18 cellular contexts compared by ENCODE assay signal in the genomic region with DNA sequence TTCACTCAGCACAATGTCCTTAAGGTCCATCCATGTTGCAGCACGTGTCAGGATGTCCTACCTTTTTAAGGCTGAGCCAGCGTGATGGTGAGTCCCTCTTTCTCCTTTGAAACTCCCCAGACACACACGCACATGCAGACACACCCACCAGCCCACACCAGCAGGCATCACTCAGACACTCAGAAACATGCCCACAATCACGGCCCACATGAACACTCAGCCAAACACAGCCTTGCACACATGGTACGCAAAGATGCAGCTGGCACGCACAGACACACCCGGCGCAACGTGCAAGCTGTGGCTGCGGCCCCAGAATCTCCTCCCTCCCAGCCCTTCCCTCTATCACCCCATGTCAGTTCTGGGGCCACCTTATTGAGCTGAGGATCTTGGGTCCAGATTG. TPM values are rescaled to one million over a fixed set of nuclear protein-coding genes. Genes with fewer than 3 reads are reported as not detected.
DNase-seq lines count a peak whose midpoint lies in the region; ATAC-seq and TF ChIP-seq lines count a peak whose summit lies in the region.
"Had no signal": no experiment of that assay in that cellular context is flagged by ENCODE, and none has a peak within 500 bp of the region (broad histone marks: within the 10 kb centered on the region; RNA-seq: fewer than 3 reads in every experiment).

No MANE protein-coding gene starts in this region.

- WGBS in esophagus squamous epithelium, 2 donors, result 81 to 91% methylated on average over 9 to 10 of the region's 10 CpGs

- DNase-seq in HFFc6, result no peak
- DNase-seq in WTC11 (ENCODE audit: low spot score), result no peak
- no peak for DNase-seq in glutamatergic neuron
- DNase-seq in HCEC 1CT, result no peak
- DNase-seq in H7, result no peak
- DNase-seq in esophagus squamous epithelium (lab: John Stamatoyannopoulos, UW), result no peak
- DNase-seq in NCI-H2196 treated with DMSO at 0.1 percent for 48 hours (lab: John Stamatoyannopoulos, UW; ENCODE audit: unreplicated experiment), result no peak
- DNase-seq: CD8-positive, alpha-beta memory T cell; DMS79; GOT3; NCI-H187; NCI-H446; NK-92 treated with Interleukin-12 subunit alpha and Interleukin-12 subunit beta, amount 100 ng/mL, for 24 hours; OCI-M1; RPMI8226 had no signal

- no peaks in the 10 kb centered on the region; the same call in 1 of the 2 replicates for H3K36me3 ChIP-seq in H7 (replicated peaks; ENCODE audit: control insufficient read depth, insufficient read depth, low read length)
- peaks cover 0 to 7% (median 0%) of the 10 kb centered on the region in 3 donors for H3K36me3 ChIP-seq in esophagus squamous epithelium

- H3K4me1 ChIP-seq in esophagus squamous epithelium, result peaks cover 0 to 13% (median 3%) of the 10 kb centered on the region in 3 donors

- intact Hi-C loops in esophagus squamous epithelium (cut with DNase I), result no loop called here

- no peak for TF ChIP-seq POLR2A in esophagus squamous epithelium (IDR thresholded peaks at IDR 0.05)

- H3K27ac Mint-ChIP-seq in HFFc6, result peak overlapping the region; percentile 52
- H3K27ac Mint-ChIP-seq in WTC11, result peak overlapping the region; percentile 54; the same call in 1 of the 2 replicates
- peak overlapping the region; percentile 2 for H3K27ac Mint-ChIP-seq in glutamatergic neuron (ENCODE audit: unreplicated experiment)
- peak overlapping the region; percentile 2 for H3K27ac Mint-ChIP-seq in stimulated activated memory B cell treated with anti-CD40 and anti-IgM and Interleukin-4, amounts not matched to agents 10 μg/mL and 1 μg/mL and 100 μg/mL, for 72 hours

- no peak overlapping the region for H3K27ac ChIP-seq in esophagus squamous epithelium

- H3K4me3 Mint-ChIP-seq in HFFc6 (no peak overlapping the region), WTC11 (no peak overlapping the region), glutamatergic neuron (ENCODE audit: unreplicated experiment) (no peak overlapping the region)
- H3K4me3 Mint-ChIP-seq in stimulated activated memory B cell treated with anti-CD40 and anti-IgM and Interleukin-4, amounts not matched to agents 10 μg/mL and 1 μg/mL and 100 μg/mL, for 72 hours, result no peak overlapping the region

- H3K4me3 ChIP-seq in H7 (ENCODE audit: insufficient read depth, low read depth, low read length) (no peak overlapping the region), esophagus squamous epithelium (no peak overlapping the region)
- H3K4me3 ChIP-seq: BLaER1 treated with 17β-estradiol and CSF1 and Interleukin-3, amounts not matched to agents 10 nM and 100 nM had no signal

- H3K36me3 Mint-ChIP-seq in HFFc6 (ENCODE audit: low read depth) (peaks cover 24% of the 10 kb centered on the region), WTC11 (no peaks in the 10 kb centered on the region; the same call in 1 of the 2 replicates), glutamatergic neuron (ENCODE audit: unreplicated experiment) (no peaks in the 10 kb centered on the region)
- H3K36me3 Mint-ChIP-seq in stimulated activated memory B cell treated with anti-CD40 and anti-IgM and Interleukin-4, amounts not matched to agents 10 μg/mL and 1 μg/mL and 100 μg/mL, for 72 hours, result peaks cover 23% of the 10 kb centered on the region
- H3K36me3 Mint-ChIP-seq: CD8-positive, alpha-beta memory T cell had no signal

- TF ChIP-seq CTCF in HFFc6 (IDR thresholded peaks at IDR 0.05), result no peak
- TF ChIP-seq CTCF in WTC11 (IDR thresholded peaks at IDR 0.05), result no peak
- TF ChIP-seq CTCF in glutamatergic neuron (IDR thresholded peaks at IDR 0.05; ENCODE audit: partially characterized antibody, unreplicated experiment), result no peak
- TF ChIP-seq CTCF in esophagus squamous epithelium (IDR thresholded peaks at IDR 0.05), result no peak

- no peak for ATAC-seq in WTC11
- no peak for ATAC-seq in stimulated activated memory B cell treated with anti-CD40 and anti-IgM and Interleukin-4, amounts not matched to agents 10 μg/mL and 1 μg/mL and 100 μg/mL, for 72 hours

- H3K27me3 Mint-ChIP-seq in HFFc6 (ENCODE audit: insufficient read depth) (peaks cover 1% of the 10 kb centered on the region), WTC11 (ENCODE audit: low read depth) (no peaks in the 10 kb centered on the region), glutamatergic neuron (ENCODE audit: unreplicated experiment) (peaks cover 6% of the 10 kb centered on the region)
- H3K27me3 Mint-ChIP-seq in stimulated activated memory B cell treated with anti-CD40 and anti-IgM and Interleukin-4, amounts not matched to agents 10 μg/mL and 1 μg/mL and 100 μg/mL, for 72 hours, result no peaks in the 10 kb centered on the region
- H3K27me3 Mint-ChIP-seq: CD8-positive, alpha-beta memory T cell had no signal

- H3K4me1 Mint-ChIP-seq in HFFc6 (ENCODE audit: low read depth), result peaks cover 62% of the 10 kb centered on the region
- H3K4me1 Mint-ChIP-seq in WTC11, result peaks cover 32% of the 10 kb centered on the region
- peaks cover 7% of the 10 kb centered on the region for H3K4me1 Mint-ChIP-seq in glutamatergic neuron (ENCODE audit: low read depth, unreplicated experiment)
- H3K4me1 Mint-ChIP-seq in stimulated activated memory B cell treated with anti-CD40 and anti-IgM and Interleukin-4, amounts not matched to agents 10 μg/mL and 1 μg/mL and 100 μg/mL, for 72 hours, result peaks cover 72% of the 10 kb centered on the region
- H3K4me1 Mint-ChIP-seq: CD8-positive, alpha-beta memory T cell had no signal

- CTCF ChIA-PET in WTC11 (lab: Charles Lee), result interaction anchor here (2.7 to 4.7 kb wide), 4 partner anchors 13 to 64 kb away, joined by 18 to 33 read pairs (median 26); no protein-coding TSS in a partner anchor

- H3K9me3 Mint-ChIP-seq in HFFc6 (no peaks in the 10 kb centered on the region), WTC11 (no peaks in the 10 kb centered on the region; the same call in 1 of the 2 replicates), glutamatergic neuron (ENCODE audit: unreplicated experiment) (peaks cover 2% of the 10 kb centered on the region)
- H3K9me3 Mint-ChIP-seq in stimulated activated memory B cell treated with anti-CD40 and anti-IgM and Interleukin-4, amounts not matched to agents 10 μg/mL and 1 μg/mL and 100 μg/mL, for 72 hours, result peaks cover 4% of the 10 kb centered on the region
- H3K9me3 Mint-ChIP-seq: CD8-positive, alpha-beta memory T cell had no signal

- H3K9me3 ChIP-seq in esophagus squamous epithelium, result no peaks in the 10 kb centered on the region

- POLR2A ChIA-PET in WTC11 (lab: Charles Lee), result no interaction called here

- H3K27me3 ChIP-seq in H7 (ENCODE audit: control insufficient read depth, insufficient read depth, low read length) (no peaks in the 10 kb centered on the region), esophagus squamous epithelium (no peaks in the 10 kb centered on the region)
- H3K27me3 ChIP-seq: BLaER1 treated with 17β-estradiol and CSF1 and Interleukin-3, amounts not matched to agents 10 nM and 100 nM had no signal

TF ChIP-seq in WTC11, 78 proteins besides CTCF, POLR2A, EP300 and RAD21 (continues in another document):
- TF ChIP-seq ZNF121 (CRISPR knock-in tag; IDR thresholded peaks at IDR 0.05) (no peak), OVOL2 (CRISPR knock-in tag; IDR thresholded peaks at IDR 0.05; ENCODE audit: borderline replicate concordance) (no peak)
- TF ChIP-seq, protein P1, sequence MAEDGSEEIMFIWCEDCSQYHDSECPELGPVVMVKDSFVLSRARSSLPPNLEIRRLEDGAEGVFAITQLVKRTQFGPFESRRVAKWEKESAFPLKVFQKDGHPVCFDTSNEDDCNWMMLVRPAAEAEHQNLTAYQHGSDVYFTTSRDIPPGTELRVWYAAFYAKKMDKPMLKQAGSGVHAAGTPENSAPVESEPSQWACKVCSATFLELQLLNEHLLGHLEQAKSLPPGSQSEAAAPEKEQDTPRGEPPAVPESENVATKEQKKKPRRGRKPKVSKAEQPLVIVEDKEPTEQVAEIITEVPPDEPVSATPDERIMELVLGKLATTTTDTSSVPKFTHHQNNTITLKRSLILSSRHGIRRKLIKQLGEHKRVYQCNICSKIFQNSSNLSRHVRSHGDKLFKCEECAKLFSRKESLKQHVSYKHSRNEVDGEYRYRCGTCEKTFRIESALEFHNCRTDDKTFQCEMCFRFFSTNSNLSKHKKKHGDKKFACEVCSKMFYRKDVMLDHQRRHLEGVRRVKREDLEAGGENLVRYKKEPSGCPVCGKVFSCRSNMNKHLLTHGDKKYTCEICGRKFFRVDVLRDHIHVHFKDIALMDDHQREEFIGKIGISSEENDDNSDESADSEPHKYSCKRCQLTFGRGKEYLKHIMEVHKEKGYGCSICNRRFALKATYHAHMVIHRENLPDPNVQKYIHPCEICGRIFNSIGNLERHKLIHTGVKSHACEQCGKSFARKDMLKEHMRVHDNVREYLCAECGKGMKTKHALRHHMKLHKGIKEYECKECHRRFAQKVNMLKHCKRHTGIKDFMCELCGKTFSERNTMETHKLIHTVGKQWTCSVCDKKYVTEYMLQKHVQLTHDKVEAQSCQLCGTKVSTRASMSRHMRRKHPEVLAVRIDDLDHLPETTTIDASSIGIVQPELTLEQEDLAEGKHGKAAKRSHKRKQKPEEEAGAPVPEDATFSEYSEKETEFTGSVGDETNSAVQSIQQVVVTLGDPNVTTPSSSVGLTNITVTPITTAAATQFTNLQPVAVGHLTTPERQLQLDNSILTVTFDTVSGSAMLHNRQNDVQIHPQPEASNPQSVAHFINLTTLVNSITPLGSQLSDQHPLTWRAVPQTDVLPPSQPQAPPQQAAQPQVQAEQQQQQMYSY (CRISPR knock-in tag; IDR thresholded peaks at IDR 0.05), result no peak

RNA-seq across cellular contexts. Expression of a gene that starts 8.0 kb away (rescaled TPM):
- total RNA-seq in HFFc6 (2021; fragmentation: NEBNext Ultra II Directional; extraction: Animal tissue kit (Norgen Biotek cat#: 25700)), result 100 to 1,000 TPM; 126 to 161 (median 137) TPM
- total RNA-seq in WTC11 (2021) (47.4 to 50.0 TPM (median 49.3 TPM) in 3 replicates), glutamatergic neuron (ENCODE audit: unreplicated experiment) (9.7 TPM), esophagus squamous epithelium (10 to 100 TPM in 1 of 4 donors, 1 to 10 TPM in 3; 6.1 to 16.0 (median 7.1) TPM)
- total RNA-seq in H7 (2014; rRNA removed; shearing (Covaris generic)), result 27.1 and 41.3 TPM in 2 replicates

RNA-seq across cellular contexts. Expression of a gene that starts 34.0 kb away (rescaled TPM):
- 1 to 10 TPM; 5.3 to 8.8 (median 7.9) TPM for total RNA-seq in HFFc6 (2021; fragmentation: NEBNext Ultra II Directional; extraction: Animal tissue kit (Norgen Biotek cat#: 25700))
- total RNA-seq in WTC11 (2021) (7.2 to 11.1 TPM (median 8.9 TPM) in 3 replicates), glutamatergic neuron (ENCODE audit: unreplicated experiment) (1.3 TPM), esophagus squamous epithelium (10 to 100 TPM in 1 of 4 donors, 1 to 10 TPM in 2, under 1 TPM in 1; 0.15 to 10.3 (median 5.0) TPM)
- total RNA-seq in H7 (2014; rRNA removed; shearing (Covaris generic)), result 5.8 and 7.2 TPM in 2 replicates

RNA-seq across cellular contexts. Expression of a gene that starts 55.2 kb away (rescaled TPM):
- 100 to 1,000 TPM in 1 of 6 experiments, 10 to 100 TPM in 5; 56.0 to 105 (median 81.1) TPM for total RNA-seq in HFFc6 (2021; fragmentation: NEBNext Ultra II Directional; extraction: Animal tissue kit (Norgen Biotek cat#: 25700))
- total RNA-seq in WTC11 (2021), result 416 to 423 TPM (median 422 TPM) in 3 replicates
- 701 TPM for total RNA-seq in glutamatergic neuron (ENCODE audit: unreplicated experiment)
- 176 and 225 TPM in 2 replicates for total RNA-seq in H7 (2014; rRNA removed; shearing (Covaris generic))
- total RNA-seq in esophagus squamous epithelium, result 10 to 100 TPM in 1 of 4 donors, 1 to 10 TPM in 3; 2.2 to 13.7 (median 6.8) TPM
- total RNA-seq: HT-29 had no signal

Comparison
In these comparisons a context has a peak if more than half of its experiments do, and no peak if none do; other contexts are left out.
1. H3K27ac Mint-ChIP-seq: peak in every context shown above with its lines; median percentile 54 in WTC11; 52 in HFFc6; 2 in glutamatergic neuron; 2 in stimulated activated memory B cell treated with anti-CD40 and anti-IgM and Interleukin-4, amounts not matched to agents 10 μg/mL and 1 μg/mL and 100 μg/mL, for 72 hours.